ENCODE assay signal across 8 cellular contexts in the genomic region with DNA sequence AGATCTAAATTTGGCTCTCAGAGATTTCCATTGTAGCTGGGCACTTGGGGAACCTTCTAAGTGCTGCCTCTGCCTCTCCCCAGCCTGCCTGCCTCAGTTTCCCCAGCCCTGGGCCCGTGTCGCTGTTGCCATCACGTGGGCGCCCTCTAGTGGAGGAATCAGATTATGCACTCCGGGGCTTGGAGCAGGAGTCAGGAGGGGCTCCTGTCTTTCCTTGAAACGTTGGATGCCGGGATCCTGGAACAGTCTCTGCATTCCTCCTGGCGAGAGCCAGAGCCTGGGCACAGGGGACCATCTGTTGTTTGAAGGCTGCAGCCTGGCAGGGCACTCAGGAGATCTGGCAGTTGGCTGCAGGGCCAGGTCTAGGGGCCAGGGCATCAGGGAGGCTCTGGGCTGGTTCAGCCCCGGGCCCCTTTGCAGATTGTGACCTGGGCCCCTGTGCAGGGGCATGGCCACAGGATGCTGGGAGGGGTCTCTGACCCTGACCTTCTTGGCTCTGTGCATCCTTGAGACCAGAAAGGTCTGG.
DNase-seq lines count a peak whose midpoint lies in the region; ATAC-seq and TF ChIP-seq lines count a peak whose summit lies in the region.

No MANE protein-coding gene starts in this region.

- H3K4me1 Mint-ChIP-seq in T-helper 2 cell treated with Interferon-gamma antibody and Interleukin-4, amounts not matched to agents 5 μg/mL and 100 μg/mL, for 36 hours (ENCODE audit: low read depth): peaks cover 19% of the 10 kb centered on the region

- H3K9me3 ChIP-seq in BE2C (no peaks in the 10 kb centered on the region), HEK293 (ENCODE audit: control insufficient read depth, insufficient read depth, low read depth, low read length) (no peaks in the 10 kb centered on the region)

- ATAC-seq in GM21515 (IDR thresholded peaks at IDR 0.05; ENCODE audit: unreplicated experiment): no peak

- H3K4me1 ChIP-seq in BE2C (no peaks in the 10 kb centered on the region), HEK293 (ENCODE audit: control insufficient read depth, insufficient read depth, low read length) (no peaks in the 10 kb centered on the region)

- no peaks in the 10 kb centered on the region for H3K27me3 Mint-ChIP-seq in T-helper 2 cell treated with Interferon-gamma antibody and Interleukin-4, amounts not matched to agents 5 μg/mL and 100 μg/mL, for 36 hours (ENCODE audit: low read depth)

- in situ Hi-C loops in astrocyte of the spinal cord (cut with HindIII; ENCODE audit: low sequenced_read_pairs): no loop called here

- H3K27ac ChIP-seq in HEK293 (ENCODE audit: extremely low read depth, low read depth, low read length): no peak overlapping the region

- no peak overlapping the region for H3K4me3 ChIP-seq in BE2C (ENCODE audit: low read depth, low read length)
- H3K4me3 ChIP-seq in HEK293 (ENCODE audit: low read depth, low read length): no peak overlapping the region
- H3K4me3 ChIP-seq in astrocyte of the spinal cord (ENCODE audit: low read depth, low read length): no peak overlapping the region

- peaks cover 14% of the 10 kb centered on the region for H3K36me3 ChIP-seq in BE2C
- H3K36me3 ChIP-seq in HEK293 (ENCODE audit: control insufficient read depth in 2 of 2, insufficient read depth in 1 of 2, low read length in 2 of 2): peaks cover 0 to 32% of the 10 kb centered on the region in 2 experiments; a peak in 2 of 3 replicates

- DNase-seq in BE2C (peak; percentile 78), astrocyte of the spinal cord (ENCODE audit: low read depth, low spot score) (peak; percentile 44), iPS-NIHi7 (ENCODE audit: extremely low spot score) (peak; percentile 88), KG1 (lab: John Stamatoyannopoulos, UW) (no peak)
- peak; percentile 22 for DNase-seq in T-helper 2 cell treated with Interferon-gamma antibody and Interleukin-4, amounts not matched to agents 5 μg/mL and 100 μg/mL, for 36 hours (ENCODE audit: low spot score)
- peak; percentile 48 for DNase-seq in stimulated activated CD4-positive, alpha-beta T cell treated with anti-CD3 and anti-CD28 coated beads, Interleukin-1b, Interleukin-23, amount 100 ng/mL, for 48 hours

- H3K4me3 Mint-ChIP-seq in T-helper 2 cell treated with Interferon-gamma antibody and Interleukin-4, amounts not matched to agents 5 μg/mL and 100 μg/mL, for 36 hours: no peak overlapping the region

- no peaks in the 10 kb centered on the region for H3K36me3 Mint-ChIP-seq in T-helper 2 cell treated with Interferon-gamma antibody and Interleukin-4, amounts not matched to agents 5 μg/mL and 100 μg/mL, for 36 hours (ENCODE audit: low read depth)

- no peak overlapping the region for H3K27ac Mint-ChIP-seq in T-helper 2 cell treated with Interferon-gamma antibody and Interleukin-4, amounts not matched to agents 5 μg/mL and 100 μg/mL, for 36 hours

- CTCF ChIA-PET in HEK293 (lab: Yijun Ruan, JAX): interaction anchor here (0.7 to 1.8 kb wide), 10 partner anchors 11 to 175 kb away, joined by 3 to 6 read pairs (median 4); no protein-coding TSS in a partner anchor

- TF ChIP-seq CTCF in BE2C (IDR thresholded peaks at IDR 0.05; ENCODE audit: low read depth, low read length): peak; percentile 97
- TF ChIP-seq CTCF in HEK293 (tag by site-specific recombination; IDR thresholded peaks at IDR 0.05): peak; percentile 56
- TF ChIP-seq CTCF in astrocyte of the spinal cord (IDR thresholded peaks at IDR 0.05; ENCODE audit: low read depth, low read length): peak; percentile 92

- POLR2A ChIA-PET in HEK293 (lab: Yijun Ruan, JAX): no interaction called here

- no peaks in the 10 kb centered on the region for H3K9me3 Mint-ChIP-seq in T-helper 2 cell treated with Interferon-gamma antibody and Interleukin-4, amounts not matched to agents 5 μg/mL and 100 μg/mL, for 36 hours

- no peaks in the 10 kb centered on the region for H3K27me3 ChIP-seq in BE2C

TF ChIP-seq in HEK293, 187 proteins besides CTCF, POLR2A, EP300 and RAD21:
- TF ChIP-seq ZNF560 (tag by site-specific recombination; IDR thresholded peaks at IDR 0.05; ENCODE audit: borderline replicate concordance) (no peak), ZNF654 (tag by site-specific recombination; IDR thresholded peaks at IDR 0.05; ENCODE audit: low read depth) (peak; percentile 65), ZBTB20 (tag by site-specific recombination; IDR thresholded peaks at IDR 0.05) (peak; percentile 4; the same call in 1 of the 2 replicates)
